Comparison of ENCODE assay signal across 19 cellular contexts in the genomic region with DNA sequence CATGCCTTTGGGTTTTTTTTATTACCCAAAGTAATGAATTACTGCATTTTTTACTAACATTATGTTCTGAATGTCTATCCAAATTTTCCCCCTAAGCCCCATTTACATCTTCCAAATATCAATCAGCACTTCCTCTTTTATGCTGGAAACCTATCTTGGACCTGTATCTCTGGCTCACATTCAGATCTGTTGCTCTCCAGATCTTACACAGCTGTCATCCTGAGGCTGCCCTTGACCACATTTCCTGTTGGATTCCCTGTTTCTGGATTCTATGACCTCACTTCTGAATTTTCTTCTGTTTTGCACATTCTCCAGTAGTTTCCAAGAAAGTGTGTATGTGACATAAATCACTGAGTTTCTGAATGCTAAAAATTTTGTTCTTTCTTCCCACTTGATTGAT.
DNase-seq lines count a peak whose midpoint lies in the region; ATAC-seq, FAIRE-seq and TF ChIP-seq lines count a peak whose summit lies in the region.
"Had no signal": no experiment of that assay in that cellular context is flagged by ENCODE, and none has a peak within 500 bp of the region (broad histone marks: within the 10 kb centered on the region; RNA-seq: fewer than 3 reads in every experiment).

No MANE protein-coding gene starts in this region.

- DNase-seq in Right ventricle myocardium inferior (ENCODE audit: missing footprints) (no peak), right atrium auricular region (ENCODE audit: low spot score) (no peak), SK-N-MC (ENCODE audit: low read depth, low spot score) (peak; percentile 40), endothelial cell of umbilical vein (ENCODE audit: low read depth, low spot score) (peak; percentile 65), pulmonary artery endothelial cell (ENCODE audit: low read depth, low spot score) (peak; percentile 49), smooth muscle cell (lab: John Stamatoyannopoulos, UW; ENCODE audit: unreplicated experiment) (no peak), Ammon's horn (ENCODE audit: low spot score) (no peak)
- DNase-seq: activated CD8-positive, alpha-beta T cell treated with anti-CD3 and anti-CD28 coated beads for 36 hours; activated naive CD8-positive, alpha-beta T cell treated with anti-CD3 and anti-CD28 coated beads for 36 hours; CD4-positive, alpha-beta memory T cell; NCI-H187; NCI-H524; PC-9 had no signal

- peak overlapping the region in 1 of 2 donors; percentile 10 for H3K27ac ChIP-seq in right atrium auricular region
- H3K27ac ChIP-seq in SK-N-MC: no peak overlapping the region
- H3K27ac ChIP-seq in endothelial cell of umbilical vein (ENCODE audit: insufficient read depth, low read depth, low read length): no peak overlapping the region
- no peak overlapping the region for H3K27ac ChIP-seq in smooth muscle cell (ENCODE audit: low read depth)
- H3K27ac ChIP-seq: A549, neural progenitor cell, PC-9, vagina, VCaP had no signal

- FAIRE-seq in endothelial cell of umbilical vein (lab: Jason Lieb, UNC): no peak
- FAIRE-seq: A549, H54 had no signal

- CTCF ChIA-PET in endothelial cell of umbilical vein (lab: Charles Lee): no interaction called here

- no peak overlapping the region for H2AFZ ChIP-seq in endothelial cell of umbilical vein (ENCODE audit: low read depth, low read length)
- H2AFZ ChIP-seq in smooth muscle cell (ENCODE audit: low read depth): no peak overlapping the region
- H2AFZ ChIP-seq: neural progenitor cell, PC-9 had no signal

- no peaks in the 10 kb centered on the region for H3K36me3 ChIP-seq in right atrium auricular region
- no peaks in the 10 kb centered on the region for H3K36me3 ChIP-seq in SK-N-MC (ENCODE audit: insufficient read depth, low read length)
- H3K36me3 ChIP-seq in endothelial cell of umbilical vein (ENCODE audit: control insufficient read depth in 2 of 2, extremely low read depth in 1 of 2, insufficient read depth in 2 of 2, low read length in 2 of 2): no peaks in the 10 kb centered on the region
- no peaks in the 10 kb centered on the region for H3K36me3 ChIP-seq in smooth muscle cell (ENCODE audit: low read depth)
- H3K36me3 ChIP-seq: neural progenitor cell, vagina had no signal

- H3K4me2 ChIP-seq in endothelial cell of umbilical vein (ENCODE audit: insufficient read depth, low read length): no peak overlapping the region
- H3K4me2 ChIP-seq in smooth muscle cell: no peak overlapping the region
- H3K4me2 ChIP-seq: A549, neural progenitor cell, PC-9 had no signal

- H3K79me2 ChIP-seq in endothelial cell of umbilical vein (ENCODE audit: control insufficient read depth, insufficient read depth, low read length) (no peaks in the 10 kb centered on the region), smooth muscle cell (ENCODE audit: low read depth) (no peaks in the 10 kb centered on the region)

- H3K4me3 ChIP-seq in right atrium auricular region (no peak overlapping the region), SK-N-MC (no peak overlapping the region), endothelial cell of umbilical vein (replicated peaks in 1 of 3; ENCODE audit: insufficient read depth in 1 of 3, low read depth in 1 of 3, low read length in 3 of 3) (no peak overlapping the region), smooth muscle cell (no peak overlapping the region)
- H3K4me3 ChIP-seq: A549, neural progenitor cell, PC-9, vagina had no signal

- POLR2A ChIA-PET in endothelial cell of umbilical vein (lab: Charles Lee): no interaction called here

- H4K20me1 ChIP-seq in endothelial cell of umbilical vein (replicated peaks; ENCODE audit: control insufficient read depth, extremely low read depth, insufficient read depth, low read length) (no peaks in the 10 kb centered on the region), smooth muscle cell (ENCODE audit: low read depth) (no peaks in the 10 kb centered on the region)

- H3K4me1 ChIP-seq in right atrium auricular region (no peaks in the 10 kb centered on the region), endothelial cell of umbilical vein (ENCODE audit: control insufficient read depth, extremely low read depth, insufficient read depth, low read length) (peaks cover 17% of the 10 kb centered on the region), smooth muscle cell (ENCODE audit: low read depth) (peaks cover 4% of the 10 kb centered on the region)
- H3K4me1 ChIP-seq: A549, vagina had no signal

- TF ChIP-seq POLR2A in endothelial cell of umbilical vein (IDR thresholded peaks at IDR 0.05; ENCODE audit: low read depth, low read length): no peak

- dilution Hi-C loops in endothelial cell of umbilical vein (cut with MboI; ENCODE audit: extremely low pct_ligation_motif_present, low sequenced_read_pairs): no loop called here

- no peaks in the 10 kb centered on the region for H3K9me1 ChIP-seq in endothelial cell of umbilical vein (replicated peaks; ENCODE audit: control insufficient read depth, extremely low read depth, insufficient read depth, low read length)

- TF ChIP-seq CTCF in right atrium auricular region (IDR thresholded peaks at IDR 0.05) (no peak), endothelial cell of umbilical vein (IDR thresholded peaks at IDR 0.05; ENCODE audit: extremely low read depth in 1 of 2, insufficient read depth in 1 of 2, low read depth in 1 of 2, low read length in 2 of 2) (no peak), smooth muscle cell (IDR thresholded peaks at IDR 0.05; ENCODE audit: borderline replicate concordance, insufficient read depth, poor library complexity, severe bottlenecking) (no peak)

- no TSS peak for BruUV-seq in endothelial cell of umbilical vein (replicated peaks; lab: Mats Ljungman, UMichigan)

- intact Hi-C loops in Right ventricle myocardium inferior (cut with DNase I) (no loop called here), endothelial cell of umbilical vein (cut with micrococcal nuclease) (loop anchor here (5.0 kb wide), 1 partner anchor 242 kb away; no protein-coding TSS in a partner anchor)

- H3K9ac ChIP-seq in SK-N-MC (ENCODE audit: insufficient read length): no peak overlapping the region
- H3K9ac ChIP-seq in endothelial cell of umbilical vein (replicated peaks; ENCODE audit: extremely low read depth, insufficient read depth, low read length): no peak overlapping the region
- no peak overlapping the region for H3K9ac ChIP-seq in smooth muscle cell (ENCODE audit: low read depth)
- H3K9ac ChIP-seq: neural progenitor cell had no signal

- no peaks in the 10 kb centered on the region for H3K27me3 ChIP-seq in right atrium auricular region
- no peaks in the 10 kb centered on the region for H3K27me3 ChIP-seq in endothelial cell of umbilical vein (ENCODE audit: control insufficient read depth in 2 of 2, insufficient read depth in 2 of 2, low read length in 2 of 2)
- H3K27me3 ChIP-seq in smooth muscle cell (ENCODE audit: low read depth): no peaks in the 10 kb centered on the region
- H3K27me3 ChIP-seq: neural progenitor cell, vagina had no signal

- ATAC-seq in Right ventricle myocardium inferior (peak; percentile 69), GM21526 (IDR thresholded peaks at IDR 0.05; ENCODE audit: low FRiP score, unreplicated experiment) (no peak)
- ATAC-seq: A549; activated CD8-positive, alpha-beta T cell treated with anti-CD3 and anti-CD28 coated beads for 36 hours had no signal

- peaks cover 0 to 22% of the 10 kb centered on the region in 2 donors for H3K9me3 ChIP-seq in right atrium auricular region
- H3K9me3 ChIP-seq in SK-N-MC (ENCODE audit: low read depth, low read length): no peaks in the 10 kb centered on the region
- no peaks in the 10 kb centered on the region for H3K9me3 ChIP-seq in endothelial cell of umbilical vein (replicated peaks; ENCODE audit: control insufficient read depth, insufficient read depth, low read length)
- H3K9me3 ChIP-seq in smooth muscle cell (replicated peaks; ENCODE audit: low read depth): no peaks in the 10 kb centered on the region
- H3K9me3 ChIP-seq: A549, vagina had no signal

- no peaks in the 10 kb centered on the region for H3F3A ChIP-seq in smooth muscle cell (ENCODE audit: low read depth)

TF ChIP-seq in endothelial cell of umbilical vein, 7 proteins besides CTCF, POLR2A, EP300 and RAD21:
- TF ChIP-seq POLR2AphosphoS5 (IDR thresholded peaks at IDR 0.05; ENCODE audit: insufficient read depth, low read depth, low read length) (no peak), EZH2 (IDR thresholded peaks at IDR 0.05; ENCODE audit: borderline replicate concordance, low read depth, low read length, severe bottlenecking) (no peak), GATA2 (IDR thresholded peaks at IDR 0.05; ENCODE audit: insufficient read depth, insufficient read length, low read depth, low read length) (peak; percentile 78), MAX (IDR thresholded peaks at IDR 0.05; ENCODE audit: insufficient read depth, insufficient read length) (no peak), FOS (IDR thresholded peaks at IDR 0.05; ENCODE audit: borderline replicate concordance, insufficient read depth, low read length) (peak; percentile 9), MYC (IDR thresholded peaks at IDR 0.05; ENCODE audit: low read depth, low read length) (no peak), JUN (IDR thresholded peaks at IDR 0.05; ENCODE audit: borderline replicate concordance, insufficient read depth, insufficient read length, low read depth) (peak; percentile 51)

Comparison
In these comparisons a context has a peak if more than half of its experiments do, and no peak if none do; other contexts are left out.
1. DNase-seq: peak in SK-N-MC (single experiment), endothelial cell of umbilical vein (single experiment) and pulmonary artery endothelial cell (single experiment); none in Right ventricle myocardium inferior (single experiment), right atrium auricular region (single experiment), smooth muscle cell (single experiment) and Ammon's horn (single experiment).